In genomic region chr22:40178417-40179409, GRCh38 we compare ENCODE assay signal across 8 cellular contexts. TPM values are rescaled to one million over a fixed set of nuclear protein-coding genes. Genes with fewer than 3 reads are reported as not detected.
A peak's percentile ranks its signal among the peaks of the same experiment; 100 is the strongest.
DNase-seq lines count a peak whose midpoint lies in the region; ATAC-seq and TF ChIP-seq lines count a peak whose summit lies in the region.

No MANE protein-coding gene starts in this region.

- TF ChIP-seq CTCF in CD14-positive monocyte (IDR thresholded peaks at IDR 0.05) (no peak), RWPE1 (conservative IDR thresholded peaks at IDR 0.05; ENCODE audit: low read depth) (no peak), brain microvascular endothelial cell (IDR thresholded peaks at IDR 0.05; ENCODE audit: low read depth, low read length, missing control alignments) (no peak)

- H3K36me3 ChIP-seq in brain microvascular endothelial cell (replicated peaks) (no peaks in the 10 kb centered on the region), skeletal muscle satellite cell (ENCODE audit: insufficient read depth, low read length) (no peaks in the 10 kb centered on the region)

- ATAC-seq in GM21360 (IDR thresholded peaks at IDR 0.05; ENCODE audit: unreplicated experiment) = no peak
- ATAC-seq in GM19397 (IDR thresholded peaks at IDR 0.05; ENCODE audit: unreplicated experiment) = no peak

- H3K9ac ChIP-seq in skeletal muscle satellite cell (ENCODE audit: low read depth, low read length) = peak overlapping the region; percentile 93

- H3K27me3 ChIP-seq in brain microvascular endothelial cell (replicated peaks) (no peaks in the 10 kb centered on the region), skeletal muscle satellite cell (ENCODE audit: control insufficient read depth, insufficient read depth, low read length) (no peaks in the 10 kb centered on the region)

- peak overlapping the region; percentile 65 for H3K27ac ChIP-seq in RWPE1
- H3K27ac ChIP-seq in brain microvascular endothelial cell = peak overlapping the region; percentile 86

- peak overlapping the region; percentile 85 for H3K4me2 ChIP-seq in skeletal muscle satellite cell (ENCODE audit: low read length)

- in situ Hi-C loops in brain microvascular endothelial cell (cut with HindIII; ENCODE audit: low pct_ligation_motif_present, low sequenced_read_pairs) = no loop called here

- H3K4me1 Mint-ChIP-seq in CD14-positive monocyte = peaks cover 63% of the 10 kb centered on the region
- H3K4me1 Mint-ChIP-seq in immature natural killer cell = peaks cover 61 to 79% of the 10 kb centered on the region in 2 donors

- POLR2A ChIA-PET in RWPE1 (lab: Yijun Ruan, JAX; ENCODE audit: low non-redundant PET) = no interaction called here

- H3K27ac Mint-ChIP-seq in CD14-positive monocyte = peak overlapping the region; percentile 83 to 93 (median 89)
- peak overlapping the region; percentile 85 to 95 (median 90) for H3K27ac Mint-ChIP-seq in immature natural killer cell

- no peaks in the 10 kb centered on the region for H3K9me3 ChIP-seq in skeletal muscle satellite cell (replicated peaks; ENCODE audit: low read length)

- H3K36me3 Mint-ChIP-seq in CD14-positive monocyte (peaks cover 0 to 4% of the 10 kb centered on the region in 2 donors), immature natural killer cell (no peaks in the 10 kb centered on the region)

- H3K4me1 ChIP-seq in skeletal muscle satellite cell (ENCODE audit: control insufficient read depth, insufficient read depth, low read length) = peaks cover 41% of the 10 kb centered on the region

- peak overlapping the region; percentile 80 to 97 for H3K4me3 Mint-ChIP-seq in CD14-positive monocyte
- H3K4me3 Mint-ChIP-seq in immature natural killer cell = peak overlapping the region; percentile 85 to 94 (median 89)

- H3K4me3 ChIP-seq in brain microvascular endothelial cell (ENCODE audit: low read depth, low read length) (peak overlapping the region; percentile 73), skeletal muscle satellite cell (ENCODE audit: low read length) (peak overlapping the region; percentile 74)

- CTCF ChIA-PET in RWPE1 (lab: Yijun Ruan, JAX) = interaction anchor here (0.7 kb wide), 1 partner anchor 110 kb away, joined by 3 read pairs; no protein-coding TSS in a partner anchor

- no peak for DNase-seq in CD14-positive monocyte (ENCODE audit: low spot score)
- DNase-seq in HK-2 (ENCODE audit: unreplicated experiment) = peak; percentile 28
- no peak for DNase-seq in RWPE1 (ENCODE audit: low spot score)
- DNase-seq in brain microvascular endothelial cell = peak; percentile 31
- DNase-seq in immature natural killer cell = peak in 2 of 3 donors; percentile 23 to 28

- intact Hi-C loops in CD14-positive monocyte (cut with micrococcal nuclease) = loop anchor here (5.0 kb wide), 1 partner anchor 34 kb away; no protein-coding TSS in a partner anchor

- H3K27me3 Mint-ChIP-seq in CD14-positive monocyte (ENCODE audit: low read depth in 3 of 3) (no peaks in the 10 kb centered on the region), immature natural killer cell (ENCODE audit: low read depth in 3 of 3) (peaks cover 0 to 9% (median 8%) of the 10 kb centered on the region in 3 donors)

- H3K9me3 Mint-ChIP-seq in CD14-positive monocyte (no peaks in the 10 kb centered on the region), immature natural killer cell (no peaks in the 10 kb centered on the region)

RNA-seq across cellular contexts. Expression of gene TNRC6B, which starts 1.0 kb away (rescaled TPM):
- 10 to 100 TPM; 11.8 to 16.5 TPM for polyA plus RNA-seq in CD14-positive monocyte
- 10 to 100 TPM; 12.9 to 90.1 (median 29.7) TPM for polyA plus RNA-seq in immature natural killer cell
- 20.5 and 21.2 TPM in 2 replicates for total RNA-seq in skeletal muscle satellite cell (2012; rRNA removed)

Comparison
In these comparisons a context has a peak if more than half of its experiments do, and no peak if none do; other contexts are left out.
1. DNase-seq: peak in HK-2 (single experiment), brain microvascular endothelial cell (single experiment) and immature natural killer cell (2 of 3); none in CD14-positive monocyte (single experiment) and RWPE1 (single experiment).